18 cellular contexts compared by ENCODE assay signal in the genomic region with DNA sequence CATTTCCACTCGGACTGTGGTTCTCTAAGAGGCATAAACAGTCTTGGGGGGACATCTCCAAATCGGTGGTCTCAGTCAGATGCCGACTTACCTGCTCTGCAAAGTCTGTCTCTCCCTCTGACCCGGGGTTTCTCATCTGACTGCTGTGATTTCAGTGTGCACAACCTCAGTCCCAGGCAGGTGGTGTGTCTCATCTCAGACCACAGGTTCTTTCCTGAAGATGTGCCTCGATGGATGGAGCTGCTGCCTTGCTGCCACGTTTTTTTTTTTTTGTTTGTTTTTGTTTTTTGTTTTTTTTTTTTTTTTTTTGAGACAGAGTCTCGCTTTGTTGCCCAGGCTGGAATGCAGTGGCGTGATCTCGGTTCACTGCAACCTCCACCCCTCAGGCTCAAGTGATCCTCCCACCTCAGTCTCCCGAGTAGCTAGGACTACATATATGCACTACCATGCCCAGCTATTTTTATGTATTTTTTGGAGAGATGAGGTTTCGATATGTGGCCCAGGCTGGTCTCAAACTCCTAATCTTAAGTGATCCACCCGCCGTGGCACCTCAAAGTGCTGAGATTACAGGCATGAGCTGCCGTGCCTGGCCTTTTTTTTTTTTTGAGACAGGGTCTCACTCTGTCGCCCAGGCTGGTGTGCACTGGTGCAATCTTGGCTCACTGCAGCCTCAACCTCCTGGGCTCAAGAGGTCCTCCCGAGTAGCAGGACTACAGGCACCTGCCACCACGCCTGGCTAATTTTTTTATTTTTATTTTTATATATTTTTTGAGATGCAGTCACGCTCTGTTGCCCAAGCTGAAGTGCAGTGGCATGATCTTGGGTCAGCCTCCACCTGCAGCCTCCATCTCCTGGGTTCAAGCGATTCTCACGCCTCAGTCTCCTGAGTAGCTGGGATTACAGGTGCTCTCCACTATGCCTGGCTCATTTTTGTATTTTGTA. TPM values are rescaled to one million over a fixed set of nuclear protein-coding genes. Genes with fewer than 3 reads are reported as not detected.
A peak's percentile ranks its signal among the peaks of the same experiment; 100 is the strongest.
DNase-seq lines count a peak whose midpoint lies in the region; ATAC-seq and TF ChIP-seq lines count a peak whose summit lies in the region.
"Had no signal": no experiment of that assay in that cellular context is flagged by ENCODE, and none has a peak within 500 bp of the region (broad histone marks: within the 10 kb centered on the region; RNA-seq: fewer than 3 reads in every experiment).

No MANE protein-coding gene starts in this region.

- no peaks in the 10 kb centered on the region for H3K9me3 ChIP-seq in mammary epithelial cell (replicated peaks; ENCODE audit: insufficient read depth, low read length)
- H3K9me3 ChIP-seq: BE2C had no signal

- no peaks in the 10 kb centered on the region for H3K27me3 ChIP-seq in mammary epithelial cell (ENCODE audit: insufficient read depth, low read length)
- H3K27me3 ChIP-seq: BE2C had no signal

- DNase-seq in GM20000 (ENCODE audit: low spot score) (peak; percentile 17), mammary epithelial cell (no peak), mesothelial cell of epicardium (ENCODE audit: low spot score in 2 of 2, unreplicated experiment in 2 of 2) (no peak), nephron progenitor cell (no peak)
- DNase-seq in activated CD4-positive, CD25-positive, alpha-beta regulatory T cell treated with anti-CD3 and anti-CD28 coated beads, Interleukin-2, amount 50 U/mL, for 72 hours = no peak
- DNase-seq in NK-92 treated with Interleukin-12 subunit alpha and Interleukin-12 subunit beta, amount 100 ng/mL, for 24 hours (lab: John Stamatoyannopoulos, UW) = no peak
- DNase-seq: NCI-H1694 treated with DMSO at 0.1 percent for 48 hours, NCI-H2107, NCI-H510A, NCI-H774, RPMI8226, SHP77 treated with DMSO at 0.1 percent for 48 hours had no signal

- no peaks in the 10 kb centered on the region for H4K20me1 ChIP-seq in mammary epithelial cell (ENCODE audit: insufficient read depth, low read length)

- no peak overlapping the region for H3K4me3 ChIP-seq in mammary epithelial cell (replicated peaks in 1 of 3; ENCODE audit: insufficient read depth in 1 of 3, low read depth in 2 of 3, low read length in 3 of 3)
- H3K4me3 ChIP-seq: GM23338, K562 had no signal

- BruUV-seq in mammary epithelial cell (replicated peaks; lab: Mats Ljungman, UMichigan) = no TSS peak

- H3K4me3 Mint-ChIP-seq in mesothelial cell of epicardium = no peak overlapping the region
- H3K4me3 Mint-ChIP-seq in nephron progenitor cell = no peak overlapping the region
- H3K4me3 Mint-ChIP-seq: CD8-positive, alpha-beta T cell; GM23338 had no signal

- H3K79me2 ChIP-seq in mammary epithelial cell (ENCODE audit: insufficient read depth, low read length) = no peaks in the 10 kb centered on the region

- dilution Hi-C loops in mammary epithelial cell (cut with HindIII; ENCODE audit: low sequenced_read_pairs) = no loop called here

- peak overlapping the region; percentile 33 for H2AFZ ChIP-seq in mammary epithelial cell (ENCODE audit: low read depth, low read length)
- H2AFZ ChIP-seq: GM23338 had no signal

- H3K4me1 ChIP-seq in mammary epithelial cell (ENCODE audit: insufficient read depth, low read length) = peaks cover 8% of the 10 kb centered on the region

- TF ChIP-seq CTCF in 22Rv1 (IDR thresholded peaks at IDR 0.05) (no peak), GM20000 (IDR thresholded peaks at IDR 0.05; ENCODE audit: extremely low read depth, missing control alignments) (no peak), mammary epithelial cell (conservative IDR thresholded peaks at IDR 0.05 in 1 of 2, IDR thresholded peaks at IDR 0.05 in 1 of 2; ENCODE audit: extremely low read depth in 1 of 2, insufficient read depth in 1 of 2, low read depth in 1 of 2, low read length in 2 of 2) (no peak), mesothelial cell of epicardium (IDR thresholded peaks at IDR 0.05; ENCODE audit: unreplicated experiment) (no peak), nephron progenitor cell (IDR thresholded peaks at IDR 0.05) (no peak)

- H3K36me3 Mint-ChIP-seq in mesothelial cell of epicardium (no peaks in the 10 kb centered on the region), nephron progenitor cell (ENCODE audit: low read depth) (no peaks in the 10 kb centered on the region)
- H3K36me3 Mint-ChIP-seq: CD8-positive, alpha-beta T cell had no signal

- H3K27me3 Mint-ChIP-seq in mesothelial cell of epicardium (ENCODE audit: low read depth) (no peaks in the 10 kb centered on the region), nephron progenitor cell (ENCODE audit: low read depth, poor library complexity) (peaks cover 2% of the 10 kb centered on the region)

- CTCF ChIA-PET in mammary epithelial cell (lab: Charles Lee; ENCODE audit: low non-redundant PET) = no interaction called here

- intact Hi-C loops in mammary epithelial cell (cut with micrococcal nuclease) = loop anchor here (2.0 kb wide), 1 partner anchor 15 kb away; a partner anchor contains a TSS

- ATAC-seq in GM19023 (IDR thresholded peaks at IDR 0.05; ENCODE audit: unreplicated experiment) = no peak
- ATAC-seq: CD8-positive, alpha-beta T cell; GM23338; K562 had no signal

- H3K4me1 Mint-ChIP-seq in mesothelial cell of epicardium (peaks cover 10% of the 10 kb centered on the region), nephron progenitor cell (peaks cover 23% of the 10 kb centered on the region)

- H3K4me2 ChIP-seq in mammary epithelial cell (ENCODE audit: insufficient read depth, low read depth, low read length) = no peak overlapping the region
- H3K4me2 ChIP-seq: GM23338 had no signal

- H3K27ac Mint-ChIP-seq in mesothelial cell of epicardium (peak overlapping the region; percentile 7), nephron progenitor cell (no peak overlapping the region)
- H3K27ac Mint-ChIP-seq: CD8-positive, alpha-beta T cell; GM23338 had no signal

- H3K27ac ChIP-seq in 22Rv1 (peak overlapping the region; percentile 44), mammary epithelial cell (ENCODE audit: insufficient read depth, low read depth, low read length) (no peak overlapping the region)

- H3K9ac ChIP-seq in mammary epithelial cell (ENCODE audit: insufficient read depth, low read length) = no peak overlapping the region

- in situ Hi-C loops in mammary epithelial cell (cut with MboI; ENCODE audit: low sequenced_read_pairs in 2 of 2) = no loop called here

- H3K9me3 Mint-ChIP-seq in mesothelial cell of epicardium (no peaks in the 10 kb centered on the region), nephron progenitor cell (no peaks in the 10 kb centered on the region)
- H3K9me3 Mint-ChIP-seq: CD8-positive, alpha-beta T cell; GM23338 had no signal

- no peaks in the 10 kb centered on the region for H3K36me3 ChIP-seq in mammary epithelial cell (ENCODE audit: insufficient read depth, low read length)
- H3K36me3 ChIP-seq: BE2C had no signal

- 64% methylated on average over 16 of the region's 20 CpGs for WGBS in mammary epithelial cell (ENCODE audit: low coverage, missing lambda C conversion rate)

RNA-seq across cellular contexts. Expression of a gene that starts 15.4 kb away (rescaled TPM):
- total RNA-seq in mammary epithelial cell (1 to 10 TPM; 1.7 to 7.1 TPM), mesothelial cell of epicardium (4.9 to 6.8 TPM (median 5.5 TPM) in 3 replicates)
- 2.2 TPM for polyA plus RNA-seq in mammary epithelial cell
- polyA minus RNA-seq in mammary epithelial cell = 5.1 TPM

RNA-seq across cellular contexts. Expression of a gene that starts 27.2 kb away (rescaled TPM):
- total RNA-seq in mammary epithelial cell (10 to 100 TPM in 1 of 2 donors, 1 to 10 TPM in 1; 4.8 to 43.6 TPM), mesothelial cell of epicardium (37.3 to 50.8 TPM (median 46.2 TPM) in 3 replicates)
- polyA plus RNA-seq in mammary epithelial cell = 31.0 TPM
- polyA minus RNA-seq in mammary epithelial cell = 62.6 TPM

RNA-seq across cellular contexts. Expression of a gene that starts 29.7 kb away (rescaled TPM):
- total RNA-seq in mammary epithelial cell = 100 to 1,000 TPM; 164 to 188 TPM
- 102 TPM for polyA plus RNA-seq in mammary epithelial cell
- polyA minus RNA-seq in mammary epithelial cell = 70.6 TPM
- 304 to 323 TPM (median 313 TPM) in 3 replicates for total RNA-seq in mesothelial cell of epicardium
